ENCODE assay signal across 13 cellular contexts in genomic region chr7:32762321-32762669, GRCh38.
DNase-seq lines count a peak whose midpoint lies in the region; ATAC-seq and TF ChIP-seq lines count a peak whose summit lies in the region.
"Had no signal": no experiment of that assay in that cellular context is flagged by ENCODE, and none has a peak within 500 bp of the region (broad histone marks: within the 10 kb centered on the region; RNA-seq: fewer than 3 reads in every experiment).

No MANE protein-coding gene starts in this region.

- no peaks in the 10 kb centered on the region for H3K9me3 Mint-ChIP-seq in activated T-cell treated with anti-CD3 and anti-CD28 coated beads, Interleukin-2, amount 50 U/mL, for 72 hours
- no peaks in the 10 kb centered on the region for H3K9me3 Mint-ChIP-seq in naive B cell
- H3K9me3 Mint-ChIP-seq in type B pancreatic cell, result no peaks in the 10 kb centered on the region
- H3K9me3 Mint-ChIP-seq in Caco-2 (ENCODE audit: unreplicated experiment), result peaks cover 2% of the 10 kb centered on the region
- H3K9me3 Mint-ChIP-seq: activated CD4-positive, alpha-beta memory T cell treated with anti-CD3 and anti-CD28 coated beads, Interleukin-2, amount 10 ng/mL, durations not matched to agents 7 days and 5 days had no signal

- ATAC-seq in activated T-cell treated with anti-CD3 and anti-CD28 coated beads, Interleukin-2, amount 50 U/mL, for 72 hours (replicated peaks in 1 of 2), result no peak
- ATAC-seq in naive B cell (ENCODE audit: low read depth in 2 of 2), result no peak

- H3K36me3 ChIP-seq in Caco-2 (ENCODE audit: control insufficient read depth, insufficient read depth, low read length) (no peaks in the 10 kb centered on the region), sigmoid colon (no peaks in the 10 kb centered on the region)
- H3K36me3 ChIP-seq: esophagus squamous epithelium had no signal

- no peaks in the 10 kb centered on the region for H3K4me1 ChIP-seq in Caco-2
- no peaks in the 10 kb centered on the region for H3K4me1 ChIP-seq in sigmoid colon

- no peak for TF ChIP-seq POLR2A in sigmoid colon (IDR thresholded peaks at IDR 0.05)

- BruUV-seq in Caco-2 (replicated peaks; lab: Mats Ljungman, UMichigan), result no TSS peak

- H3K4me3 ChIP-seq in coronary artery (peak overlapping the region; percentile 30), Caco-2 (ENCODE audit: low read depth, low read length) (no peak overlapping the region), sigmoid colon (no peak overlapping the region)

- H3K4me1 Mint-ChIP-seq in activated T-cell treated with anti-CD3 and anti-CD28 coated beads, Interleukin-2, amount 50 U/mL, for 72 hours (ENCODE audit: low read depth), result peaks cover 14% of the 10 kb centered on the region
- H3K4me1 Mint-ChIP-seq in naive B cell (peaks cover 14 to 24% (median 22%) of the 10 kb centered on the region in 3 donors), type B pancreatic cell (ENCODE audit: unreplicated experiment) (peaks cover 5% of the 10 kb centered on the region), Caco-2 (ENCODE audit: low read depth, unreplicated experiment) (no peaks in the 10 kb centered on the region)

- no peak for DNase-seq in activated T-cell treated with anti-CD3 and anti-CD28 coated beads, Interleukin-2, amount 50 U/mL, for 72 hours
- DNase-seq in activated T-cell treated with anti-CD3 and anti-CD28 coated beads, Interleukin-2, amount 50 U/mL, for 48 hours, result no peak
- DNase-seq in coronary artery (ENCODE audit: low spot score) (no peak), naive B cell (no peak), type B pancreatic cell (ENCODE audit: extremely low spot score, unreplicated experiment) (no peak), Caco-2 (no peak), globus pallidus (ENCODE audit: low spot score) (no peak), sigmoid colon (no peak)
- DNase-seq: activated CD4-positive, alpha-beta memory T cell treated with anti-CD3 and anti-CD28 coated beads, Interleukin-2, amount 10 ng/mL, durations not matched to agents 7 days and 5 days; esophagus squamous epithelium; IMR-90; NCI-H2029 treated with DMSO at 0.1 percent for 48 hours; NCI-H524 treated with DMSO at 0.1 percent for 48 hours had no signal

- intact Hi-C loops in Caco-2 (cut with micrococcal nuclease; ENCODE audit: unreplicated experiment), result no loop called here
- intact Hi-C loops in sigmoid colon (cut with DNase I), result no loop called here

- no peak for TF ChIP-seq EP300 in sigmoid colon (IDR thresholded peaks at IDR 0.05)

- no peaks in the 10 kb centered on the region for H3K9me3 ChIP-seq in Caco-2
- no peaks in the 10 kb centered on the region for H3K9me3 ChIP-seq in sigmoid colon
- H3K9me3 ChIP-seq: esophagus squamous epithelium had no signal

- CTCF ChIA-PET in Caco-2 (lab: Charles Lee), result no interaction called here

- no peaks in the 10 kb centered on the region for H3K36me3 Mint-ChIP-seq in activated T-cell treated with anti-CD3 and anti-CD28 coated beads, Interleukin-2, amount 50 U/mL, for 72 hours (ENCODE audit: insufficient read depth in 2 of 2)
- H3K36me3 Mint-ChIP-seq in naive B cell, result peaks cover under 1 to 8% of the 10 kb centered on the region in 2 donors
- peaks cover 6% of the 10 kb centered on the region for H3K36me3 Mint-ChIP-seq in type B pancreatic cell
- no peaks in the 10 kb centered on the region for H3K36me3 Mint-ChIP-seq in Caco-2 (ENCODE audit: insufficient read depth, unreplicated experiment)

- no peak for TF ChIP-seq CTCF in coronary artery (IDR thresholded peaks at IDR 0.05)
- no peak for TF ChIP-seq CTCF in type B pancreatic cell (conservative IDR thresholded peaks at IDR 0.05)
- TF ChIP-seq CTCF in Caco-2 (IDR thresholded peaks at IDR 0.05; ENCODE audit: insufficient read depth in 1 of 2, low read depth in 1 of 2, low read length in 1 of 2, severe bottlenecking in 1 of 2, unreplicated experiment in 1 of 2), result no peak
- TF ChIP-seq CTCF in sigmoid colon (IDR thresholded peaks at IDR 0.05), result no peak

- H3K27me3 Mint-ChIP-seq in activated T-cell treated with anti-CD3 and anti-CD28 coated beads, Interleukin-2, amount 50 U/mL, for 72 hours (ENCODE audit: low read depth), result peaks cover 45% of the 10 kb centered on the region
- peaks cover 40 to 42% (median 42%) of the 10 kb centered on the region in 3 donors for H3K27me3 Mint-ChIP-seq in naive B cell
- H3K27me3 Mint-ChIP-seq in type B pancreatic cell, result peaks cover 46% of the 10 kb centered on the region
- H3K27me3 Mint-ChIP-seq in Caco-2 (ENCODE audit: insufficient read depth, unreplicated experiment), result peaks cover 3% of the 10 kb centered on the region

- POLR2A ChIA-PET in Caco-2 (lab: Charles Lee), result no interaction called here

- H3K4me3 Mint-ChIP-seq in activated T-cell treated with anti-CD3 and anti-CD28 coated beads, Interleukin-2, amount 50 U/mL, for 72 hours, result peak overlapping the region; percentile 63 to 70
- H3K4me3 Mint-ChIP-seq in naive B cell (peak overlapping the region; percentile 22 to 85 (median 80)), type B pancreatic cell (peak overlapping the region; percentile 81), Caco-2 (ENCODE audit: unreplicated experiment) (no peak overlapping the region)
- H3K4me3 Mint-ChIP-seq: activated CD4-positive, alpha-beta memory T cell treated with anti-CD3 and anti-CD28 coated beads, Interleukin-2, amount 10 ng/mL, durations not matched to agents 7 days and 5 days had no signal

- no peak overlapping the region for H3K27ac Mint-ChIP-seq in activated T-cell treated with anti-CD3 and anti-CD28 coated beads, Interleukin-2, amount 50 U/mL, for 72 hours
- H3K27ac Mint-ChIP-seq in naive B cell (peak overlapping the region in 1 of 6 donors; percentile 49), type B pancreatic cell (no peak overlapping the region), Caco-2 (ENCODE audit: unreplicated experiment) (no peak overlapping the region)
- H3K27ac Mint-ChIP-seq: activated CD4-positive, alpha-beta memory T cell treated with anti-CD3 and anti-CD28 coated beads, Interleukin-2, amount 10 ng/mL, durations not matched to agents 7 days and 5 days had no signal

- 33 to 88% methylated on average over 3 to 9 of the region's 9 CpGs for WGBS in sigmoid colon, 2 donors

- H3K27ac ChIP-seq in coronary artery, result no peak overlapping the region
- H3K27ac ChIP-seq in sigmoid colon, result no peak overlapping the region
- H3K27ac ChIP-seq: esophagus squamous epithelium had no signal

- no peaks in the 10 kb centered on the region for H3K27me3 ChIP-seq in Caco-2 (replicated peaks; ENCODE audit: control insufficient read depth, insufficient read depth, low read length)
- H3K27me3 ChIP-seq in sigmoid colon, result no peaks in the 10 kb centered on the region
